ENCODE assay signal across 1 cellular context in the genomic region with DNA sequence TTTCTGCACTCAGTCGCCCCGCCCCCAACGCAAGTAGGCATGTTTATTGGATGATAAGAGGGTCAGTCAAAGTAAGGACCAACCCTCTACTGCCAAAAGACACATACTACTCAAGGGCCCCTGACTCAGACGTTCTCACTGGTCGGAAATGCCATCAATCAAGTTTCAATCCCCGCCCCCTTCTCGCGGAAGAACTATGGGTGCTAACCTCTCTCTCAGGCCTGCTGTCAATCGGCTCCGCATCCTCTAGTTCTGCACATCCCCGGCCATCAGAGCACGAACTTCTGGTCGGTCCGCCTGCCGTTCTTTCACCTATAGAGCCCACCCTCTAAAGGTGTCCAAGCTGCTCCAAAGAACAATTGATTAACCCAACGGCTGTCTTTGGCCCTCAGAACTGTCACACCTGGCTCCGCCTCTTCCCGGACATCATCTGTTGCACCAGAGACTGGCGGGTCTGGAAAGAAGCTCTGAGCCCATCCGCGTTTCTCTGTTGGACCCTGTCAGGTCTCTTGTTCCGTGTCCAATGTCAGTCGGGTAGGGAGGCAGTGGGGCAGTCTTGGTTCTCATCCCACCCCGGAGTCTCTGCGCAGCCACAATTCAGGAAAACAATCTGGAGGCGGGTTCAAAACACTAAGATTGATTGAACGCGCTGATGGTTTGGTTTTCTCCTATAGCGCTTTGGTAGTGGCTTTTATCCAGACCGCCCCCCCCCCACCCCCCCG.
TF ChIP-seq lines count a peak whose summit lies in the region.

No MANE protein-coding gene starts in this region.

TF ChIP-seq in SK-N-SH, 30 proteins besides CTCF, POLR2A, EP300 and RAD21 (continued from another document):
- TF ChIP-seq, protein P1, sequence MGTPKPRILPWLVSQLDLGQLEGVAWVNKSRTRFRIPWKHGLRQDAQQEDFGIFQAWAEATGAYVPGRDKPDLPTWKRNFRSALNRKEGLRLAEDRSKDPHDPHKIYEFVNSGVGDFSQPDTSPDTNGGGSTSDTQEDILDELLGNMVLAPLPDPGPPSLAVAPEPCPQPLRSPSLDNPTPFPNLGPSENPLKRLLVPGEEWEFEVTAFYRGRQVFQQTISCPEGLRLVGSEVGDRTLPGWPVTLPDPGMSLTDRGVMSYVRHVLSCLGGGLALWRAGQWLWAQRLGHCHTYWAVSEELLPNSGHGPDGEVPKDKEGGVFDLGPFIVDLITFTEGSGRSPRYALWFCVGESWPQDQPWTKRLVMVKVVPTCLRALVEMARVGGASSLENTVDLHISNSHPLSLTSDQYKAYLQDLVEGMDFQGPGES (IDR thresholded peaks at IDR 0.05; ENCODE audit: low read depth, low read length), result peak; percentile 81
- TF ChIP-seq NRF1 (IDR thresholded peaks at IDR 0.05; ENCODE audit: low read depth, low read length) (no peak), TEAD4 (IDR thresholded peaks at IDR 0.05; ENCODE audit: borderline replicate concordance, insufficient read depth) (no peak), ELF1 (IDR thresholded peaks at IDR 0.05) (peak; percentile 40), POLR2AphosphoS5 (IDR thresholded peaks at IDR 0.05; ENCODE audit: low read depth, low read length) (peak; percentile 81), NFIC (IDR thresholded peaks at IDR 0.05; ENCODE audit: borderline replicate concordance) (no peak), RCOR1 (IDR thresholded peaks at IDR 0.05; ENCODE audit: low read length) (no peak), YY1 (IDR thresholded peaks at IDR 0.05; ENCODE audit: low read depth) (no peak), TAF1 (IDR thresholded peaks at IDR 0.05; ENCODE audit: borderline replicate concordance, low read depth, low read length) (peak; percentile 33; the same call in 1 of the 2 replicates)
- TF ChIP-seq, protein P2, sequence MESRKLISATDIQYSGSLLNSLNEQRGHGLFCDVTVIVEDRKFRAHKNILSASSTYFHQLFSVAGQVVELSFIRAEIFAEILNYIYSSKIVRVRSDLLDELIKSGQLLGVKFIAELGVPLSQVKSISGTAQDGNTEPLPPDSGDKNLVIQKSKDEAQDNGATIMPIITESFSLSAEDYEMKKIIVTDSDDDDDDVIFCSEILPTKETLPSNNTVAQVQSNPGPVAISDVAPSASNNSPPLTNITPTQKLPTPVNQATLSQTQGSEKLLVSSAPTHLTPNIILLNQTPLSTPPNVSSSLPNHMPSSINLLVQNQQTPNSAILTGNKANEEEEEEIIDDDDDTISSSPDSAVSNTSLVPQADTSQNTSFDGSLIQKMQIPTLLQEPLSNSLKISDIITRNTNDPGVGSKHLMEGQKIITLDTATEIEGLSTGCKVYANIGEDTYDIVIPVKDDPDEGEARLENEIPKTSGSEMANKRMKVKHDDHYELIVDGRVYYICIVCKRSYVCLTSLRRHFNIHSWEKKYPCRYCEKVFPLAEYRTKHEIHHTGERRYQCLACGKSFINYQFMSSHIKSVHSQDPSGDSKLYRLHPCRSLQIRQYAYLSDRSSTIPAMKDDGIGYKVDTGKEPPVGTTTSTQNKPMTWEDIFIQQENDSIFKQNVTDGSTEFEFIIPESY (IDR thresholded peaks at IDR 0.05; ENCODE audit: borderline replicate concordance, low read depth), result peak; percentile 76
- TF ChIP-seq, protein P3, sequence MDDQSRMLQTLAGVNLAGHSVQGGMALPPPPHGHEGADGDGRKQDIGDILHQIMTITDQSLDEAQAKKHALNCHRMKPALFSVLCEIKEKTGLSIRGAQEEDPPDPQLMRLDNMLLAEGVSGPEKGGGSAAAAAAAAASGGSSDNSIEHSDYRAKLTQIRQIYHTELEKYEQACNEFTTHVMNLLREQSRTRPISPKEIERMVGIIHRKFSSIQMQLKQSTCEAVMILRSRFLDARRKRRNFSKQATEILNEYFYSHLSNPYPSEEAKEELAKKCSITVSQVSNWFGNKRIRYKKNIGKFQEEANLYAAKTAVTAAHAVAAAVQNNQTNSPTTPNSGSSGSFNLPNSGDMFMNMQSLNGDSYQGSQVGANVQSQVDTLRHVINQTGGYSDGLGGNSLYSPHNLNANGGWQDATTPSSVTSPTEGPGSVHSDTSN (IDR thresholded peaks at IDR 0.05), result peak; percentile 99
